ENCODE assay signal across 10 cellular contexts in the genomic region with DNA sequence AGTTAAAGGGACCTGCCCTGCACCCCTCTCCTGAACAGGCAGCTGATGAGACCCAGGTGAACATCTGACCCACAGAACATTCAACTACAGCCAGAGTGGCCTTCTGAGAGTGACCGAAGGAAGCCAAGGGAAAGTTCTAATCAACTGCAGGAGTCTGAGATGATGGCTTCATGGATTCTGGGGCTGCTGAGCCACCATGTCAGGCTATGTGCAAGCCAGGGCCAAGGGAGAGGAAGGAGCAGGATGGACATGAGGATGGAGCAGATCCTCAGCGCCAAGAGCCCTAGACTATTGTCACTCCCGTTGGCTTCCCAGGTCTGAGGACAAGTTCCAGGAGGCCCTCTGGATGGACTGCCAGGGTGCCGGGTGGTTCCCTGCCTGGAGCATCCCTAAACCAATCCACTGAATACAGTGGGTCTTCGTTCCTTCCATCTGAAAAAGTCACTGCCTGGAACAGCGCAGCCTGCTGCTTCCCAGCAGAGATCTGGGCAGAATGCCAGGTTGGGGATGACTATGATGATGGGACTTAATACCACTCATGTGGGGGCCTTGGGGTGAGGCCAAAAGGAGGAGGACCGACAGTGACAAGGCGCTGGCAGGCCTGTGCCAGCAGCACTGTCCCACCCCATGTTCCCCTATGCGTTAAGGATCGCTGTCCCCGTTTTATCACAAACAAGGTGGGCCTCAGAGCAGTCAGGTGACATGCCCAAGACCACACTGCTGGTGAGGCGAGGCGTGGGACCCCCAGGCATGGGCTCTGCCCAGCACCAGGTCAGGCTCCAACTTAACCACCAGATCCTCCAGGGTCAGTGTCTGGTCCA. TPM values are rescaled to one million over a fixed set of nuclear protein-coding genes. Genes with fewer than 3 reads are reported as not detected.
DNase-seq lines count a peak whose midpoint lies in the region; ATAC-seq and TF ChIP-seq lines count a peak whose summit lies in the region.
"Had no signal": no experiment of that assay in that cellular context is flagged by ENCODE, and none has a peak within 500 bp of the region (broad histone marks: within the 10 kb centered on the region; RNA-seq: fewer than 3 reads in every experiment).

No MANE protein-coding gene starts in this region.

- peak overlapping the region; percentile 54 for H3K4me3 ChIP-seq in astrocyte of the cerebellum (ENCODE audit: low read depth, low read length)

- peak; percentile 72 for DNase-seq in DMS79 treated with DMSO at 0.1 percent for 48 hours (lab: John Stamatoyannopoulos, UW)
- DNase-seq in NCI-H146 (lab: John Stamatoyannopoulos, UW): peak; percentile 44
- DNase-seq in astrocyte of the cerebellum (ENCODE audit: low read depth): peak; percentile 47
- peak; percentile 22 for DNase-seq in omental fat pad (ENCODE audit: low spot score)
- no peak for DNase-seq in GM10248 (ENCODE audit: extremely low spot score)
- DNase-seq in stimulated activated CD4-positive, alpha-beta T cell treated with anti-CD3 and anti-CD28 coated beads, Interleukin-12 subunit alpha, Interleukin-12 subunit beta, amount 100 ng/mL, for 4 hours: no peak
- DNase-seq in DMS114 treated with DMSO at 0.1 percent for 48 hours (lab: John Stamatoyannopoulos, UW; ENCODE audit: unreplicated experiment): no peak
- DNase-seq: stimulated activated naive B cell treated with anti-CD40 and anti-IgM and Interleukin-4, amounts not matched to agents 10 μg/mL and 1 μg/mL and 100 μg/mL, for 72 hours had no signal

- no peak for TF ChIP-seq CTCF in astrocyte of the cerebellum (IDR thresholded peaks at IDR 0.05; ENCODE audit: low read depth, low read length, missing control alignments)
- TF ChIP-seq CTCF in omental fat pad (IDR thresholded peaks at IDR 0.05): no peak
- TF ChIP-seq CTCF in GM10248 (IDR thresholded peaks at IDR 0.05; ENCODE audit: control extremely low read depth, extremely low read depth, low read depth, missing control alignments): no peak

- in situ Hi-C loops in astrocyte of the cerebellum (cut with HindIII; ENCODE audit: low sequenced_read_pairs): loop anchor here (25.0 kb wide), 1 partner anchor 166 kb away; no protein-coding TSS in a partner anchor

- ATAC-seq in omental fat pad (ENCODE audit: low FRiP score) (no peak), HG03521 (IDR thresholded peaks at IDR 0.05; ENCODE audit: unreplicated experiment) (no peak)
- ATAC-seq: activated CD4-positive, CD25-positive, alpha-beta regulatory T cell treated with anti-CD3 and anti-CD28 coated beads, Interleukin-2, amount 50 U/mL, for 24 hours; stimulated activated naive B cell treated with anti-CD40 and anti-IgM and Interleukin-4, amounts not matched to agents 10 μg/mL and 1 μg/mL and 100 μg/mL, for 72 hours had no signal

- CTCF ChIA-PET in GM10248 (lab: Yijun Ruan, JAX): no interaction called here

- POLR2A ChIA-PET in GM10248 (lab: Yijun Ruan, JAX): no interaction called here

RNA-seq across cellular contexts. Expression of gene SPOCD1, which starts 19.8 kb away (rescaled TPM):
- total RNA-seq in omental fat pad: 10 to 100 TPM in 2 of 4 donors, under 1 TPM in 1, not detected in 1; 0.63 to 23.9 (median 23.2) TPM

RNA-seq across cellular contexts. Expression of gene ADGRB2, which starts 31.9 kb away (rescaled TPM):
- 1 to 10 TPM in 3 of 4 donors, under 1 TPM in 1; 0.79 to 7.5 (median 3.3) TPM for total RNA-seq in omental fat pad

Comparison
In these comparisons a context has a peak if more than half of its experiments do, and no peak if none do; other contexts are left out.
1. DNase-seq: peak in DMS79 treated with DMSO at 0.1 percent for 48 hours (single experiment), NCI-H146 (single experiment), astrocyte of the cerebellum (single experiment) and omental fat pad (single experiment); none in GM10248 (single experiment), stimulated activated CD4-positive, alpha-beta T cell treated with anti-CD3 and anti-CD28 coated beads, Interleukin-12 subunit alpha, Interleukin-12 subunit beta, amount 100 ng/mL, for 4 hours (single experiment) and DMS114 treated with DMSO at 0.1 percent for 48 hours (single experiment).